In the genomic region with DNA sequence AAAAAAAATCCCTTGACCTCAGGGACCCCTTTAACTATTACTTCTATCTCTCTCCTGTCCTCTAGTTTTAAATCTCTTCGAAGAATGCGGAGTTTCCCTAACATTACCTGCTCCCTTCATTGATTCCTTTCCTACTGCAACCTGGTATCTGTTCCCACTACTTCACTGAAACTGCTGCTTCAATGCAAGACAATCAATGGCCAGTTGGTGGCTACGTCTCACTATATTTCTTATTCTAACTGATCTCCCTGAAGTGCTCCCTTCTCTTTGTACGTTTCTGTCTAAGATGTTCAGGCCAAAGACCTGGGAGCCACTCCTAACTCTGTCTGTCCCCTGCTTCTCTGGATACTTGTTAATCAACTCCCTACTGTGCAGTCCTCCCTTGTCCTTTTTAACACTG, we compare ENCODE assay signal across 16 cellular contexts. TPM values are rescaled to one million over a fixed set of nuclear protein-coding genes. Genes with fewer than 3 reads are reported as not detected.
A peak's percentile ranks its signal among the peaks of the same experiment; 100 is the strongest.
DNase-seq lines count a peak whose midpoint lies in the region; ATAC-seq and TF ChIP-seq lines count a peak whose summit lies in the region.
"Had no signal": no experiment of that assay in that cellular context is flagged by ENCODE, and none has a peak within 500 bp of the region (broad histone marks: within the 10 kb centered on the region; RNA-seq: fewer than 3 reads in every experiment).

No MANE protein-coding gene starts in this region.

- H3K27me3 Mint-ChIP-seq in CD14-positive monocyte (ENCODE audit: low read depth in 3 of 3) = peaks cover 13 to 32% (median 23%) of the 10 kb centered on the region in 3 donors

- no TSS peak for BruUV-seq in mammary epithelial cell (replicated peaks; lab: Mats Ljungman, UMichigan)

- H3K79me2 ChIP-seq in mammary epithelial cell (ENCODE audit: insufficient read depth, low read length) = no peaks in the 10 kb centered on the region

- CTCF ChIA-PET in mammary epithelial cell (lab: Charles Lee; ENCODE audit: low non-redundant PET) = no interaction called here

- TF ChIP-seq CTCF in foreskin keratinocyte (conservative IDR thresholded peaks at IDR 0.05) (peak; percentile 22), CD14-positive monocyte (IDR thresholded peaks at IDR 0.05) (no peak), mammary epithelial cell (conservative IDR thresholded peaks at IDR 0.05 in 1 of 2, IDR thresholded peaks at IDR 0.05 in 1 of 2; ENCODE audit: extremely low read depth in 1 of 2, insufficient read depth in 1 of 2, low read depth in 1 of 2, low read length in 2 of 2) (peak in 1 of 2 donors; percentile 23)

- H3K36me3 ChIP-seq in H7 (replicated peaks; ENCODE audit: control insufficient read depth, insufficient read depth, low read length) (no peaks in the 10 kb centered on the region), mammary epithelial cell (ENCODE audit: insufficient read depth, low read length) (no peaks in the 10 kb centered on the region)
- H3K36me3 ChIP-seq: SJCRH30, tibial nerve had no signal

- in situ Hi-C loops in mammary epithelial cell (cut with MboI; ENCODE audit: low sequenced_read_pairs in 2 of 2) = no loop called here

- no peak overlapping the region for H3K27ac ChIP-seq in foreskin keratinocyte
- no peak overlapping the region for H3K27ac ChIP-seq in mammary epithelial cell (ENCODE audit: insufficient read depth, low read depth, low read length)
- H3K27ac ChIP-seq: HL-60, SJCRH30, tibial nerve had no signal

- no peak overlapping the region for H3K4me3 Mint-ChIP-seq in CD14-positive monocyte

- no peak overlapping the region for H3K9ac ChIP-seq in mammary epithelial cell (ENCODE audit: insufficient read depth, low read length)

- peak; percentile 73 for DNase-seq in DMS53 (lab: John Stamatoyannopoulos, UW)
- DNase-seq in H7 = peak; percentile 30
- peak; percentile 80 for DNase-seq in NCI-H69 (lab: John Stamatoyannopoulos, UW)
- no peak for DNase-seq in foreskin keratinocyte
- no peak for DNase-seq in CD14-positive monocyte (ENCODE audit: low spot score)
- no peak for DNase-seq in effector CD4-positive, alpha-beta T cell
- DNase-seq in mammary epithelial cell = no peak
- DNase-seq: C1 segment of cervical spinal cord, NCI-H2029 treated with DMSO at 0.1 percent for 48 hours, SJCRH30 had no signal

- no peak overlapping the region for H3K4me2 ChIP-seq in mammary epithelial cell (ENCODE audit: insufficient read depth, low read depth, low read length)

- no peaks in the 10 kb centered on the region for H3K9me3 ChIP-seq in mammary epithelial cell (replicated peaks; ENCODE audit: insufficient read depth, low read length)
- H3K9me3 ChIP-seq: SJCRH30, tibial nerve had no signal

- ATAC-seq in foreskin keratinocyte (no peak), HG03196 (IDR thresholded peaks at IDR 0.05; ENCODE audit: unreplicated experiment) (no peak)
- ATAC-seq: esophagus mucosa, sciatic nerve had no signal

- no peaks in the 10 kb centered on the region for H3K36me3 Mint-ChIP-seq in CD14-positive monocyte

- no peaks in the 10 kb centered on the region for H4K20me1 ChIP-seq in mammary epithelial cell (ENCODE audit: insufficient read depth, low read length)

- H3K4me3 ChIP-seq in H7 (ENCODE audit: insufficient read depth, low read depth, low read length) (no peak overlapping the region), mammary epithelial cell (replicated peaks in 1 of 3; ENCODE audit: insufficient read depth in 1 of 3, low read depth in 2 of 3, low read length in 3 of 3) (no peak overlapping the region)
- H3K4me3 ChIP-seq: SJCRH30, tibial nerve had no signal

- H3K9me3 Mint-ChIP-seq in CD14-positive monocyte = no peaks in the 10 kb centered on the region
- H3K9me3 Mint-ChIP-seq: activated T-helper 2 cell treated with anti-CD3 and anti-CD28 coated beads, Interferon-gamma antibody, Interleukin-2, Interleukin-4, amounts not matched to agents 10 μg/mL and 5 μg/mL and 100 μg/mL, durations not matched to agents 14 hours and 24 hours and 36 hours had no signal

- H3K4me1 ChIP-seq in foreskin keratinocyte = no peaks in the 10 kb centered on the region
- no peaks in the 10 kb centered on the region for H3K4me1 ChIP-seq in mammary epithelial cell (ENCODE audit: insufficient read depth, low read length)
- H3K4me1 ChIP-seq: SJCRH30, tibial nerve had no signal

- WGBS in mammary epithelial cell (ENCODE audit: low coverage, missing lambda C conversion rate) = 69% methylated on average over 4 of the region's 4 CpGs

- no peaks in the 10 kb centered on the region; the same call in 1 of the 2 replicates for H3K27me3 ChIP-seq in H7 (ENCODE audit: control insufficient read depth, insufficient read depth, low read length)
- H3K27me3 ChIP-seq in foreskin keratinocyte = no peaks in the 10 kb centered on the region
- no peaks in the 10 kb centered on the region for H3K27me3 ChIP-seq in mammary epithelial cell (ENCODE audit: insufficient read depth, low read length)
- H3K27me3 ChIP-seq: tibial nerve had no signal

- no peak overlapping the region for H2AFZ ChIP-seq in mammary epithelial cell (ENCODE audit: low read depth, low read length)

- intact Hi-C loops in CD14-positive monocyte (cut with micrococcal nuclease) (no loop called here), mammary epithelial cell (cut with micrococcal nuclease) (no loop called here)

- H3K27ac Mint-ChIP-seq in CD14-positive monocyte = no peak overlapping the region
- H3K27ac Mint-ChIP-seq: activated T-helper 2 cell treated with anti-CD3 and anti-CD28 coated beads, Interferon-gamma antibody, Interleukin-2, Interleukin-4, amounts not matched to agents 10 μg/mL and 5 μg/mL and 100 μg/mL, durations not matched to agents 14 hours and 24 hours and 36 hours had no signal

- dilution Hi-C loops in mammary epithelial cell (cut with HindIII; ENCODE audit: low sequenced_read_pairs) = no loop called here

- no peaks in the 10 kb centered on the region for H3K4me1 Mint-ChIP-seq in CD14-positive monocyte

RNA-seq across cellular contexts. Expression of a gene that starts 10.3 kb away (rescaled TPM):
- total RNA-seq in H7 (2014; rRNA removed; shearing (Covaris generic)) = 0.07 TPM in 1 of 2 replicates, not detected in the other
- total RNA-seq in foreskin keratinocyte (not detected in 2 replicates), mammary epithelial cell (not detected)
- polyA plus RNA-seq in foreskin keratinocyte (not detected in 2 replicates), CD14-positive monocyte (not detected), mammary epithelial cell (not detected)
- polyA minus RNA-seq in mammary epithelial cell = not detected
- total RNA-seq: activated T-helper 2 cell treated with anti-CD3 and anti-CD28 coated beads, Interferon-gamma antibody, Interleukin-2, Interleukin-4, amounts not matched to agents 10 μg/mL and 5 μg/mL and 100 μg/mL, durations not matched to agents 14 hours and 24 hours and 36 hours; esophagus mucosa; SJCRH30 had no signal

Comparison
In these comparisons a context has a peak if more than half of its experiments do, and no peak if none do; other contexts are left out.
1. DNase-seq: peak in DMS53 (single experiment), H7 (single experiment) and NCI-H69 (single experiment); none in foreskin keratinocyte (0 of 2), CD14-positive monocyte (single experiment), effector CD4-positive, alpha-beta T cell (single experiment) and mammary epithelial cell (single experiment).